Comparison of ENCODE assay signal across 21 cellular contexts in genomic region chr15:82126346-82126745, GRCh38.
DNase-seq lines count a peak whose midpoint lies in the region; TF ChIP-seq lines count a peak whose summit lies in the region.
"Had no signal": no experiment of that assay in that cellular context is flagged by ENCODE, and none has a peak within 500 bp of the region (broad histone marks: within the 10 kb centered on the region; RNA-seq: fewer than 3 reads in every experiment).

No MANE protein-coding gene starts in this region.

- peaks cover 5% of the 10 kb centered on the region for H3K36me3 Mint-ChIP-seq in chondrocyte (ENCODE audit: low read depth)

- in situ Hi-C loops in KBM-7 (cut with MboI; ENCODE audit: low pct_unique_long_range_greater_than_20kb, low sequenced_read_pairs), result no loop called here

- peaks cover 81% of the 10 kb centered on the region for H3K4me1 Mint-ChIP-seq in chondrocyte (ENCODE audit: low read depth)
- H3K4me1 Mint-ChIP-seq: B cell had no signal

- H3K27ac Mint-ChIP-seq in chondrocyte (ENCODE audit: unreplicated experiment), result peak overlapping the region; percentile 62
- H3K27ac Mint-ChIP-seq: B cell; CD4-positive, CD25-positive, alpha-beta regulatory T cell; CD8-positive, alpha-beta T cell; HFFc6 had no signal

- CTCF ChIA-PET in AG04450 (lab: Charles Lee), result interaction anchor here (2.2 to 2.3 kb wide), 2 partner anchors 14 to 18 kb away, joined by 9 to 10 read pairs; no protein-coding TSS in a partner anchor

- H3K9me3 Mint-ChIP-seq in chondrocyte (ENCODE audit: low read depth), result no peaks in the 10 kb centered on the region
- H3K9me3 Mint-ChIP-seq: CD4-positive, CD25-positive, alpha-beta regulatory T cell; CD8-positive, alpha-beta T cell; HFFc6 had no signal

- H3K4me3 ChIP-seq in AG04450 (ENCODE audit: low read depth, low read length), result no peak overlapping the region
- H3K4me3 ChIP-seq: BLaER1, GM12878, HAP-1 had no signal

- peak overlapping the region; percentile 23 for H3K27ac ChIP-seq in AG04450 (ENCODE audit: low read depth, low read length)
- H3K27ac ChIP-seq: 22Rv1, BLaER1, C4-2B had no signal

- H3K27me3 ChIP-seq in AG04450 (ENCODE audit: control insufficient read depth, insufficient read depth, low read length), result no peaks in the 10 kb centered on the region
- H3K27me3 ChIP-seq: BLaER1 had no signal

- no peaks in the 10 kb centered on the region for H3K27me3 Mint-ChIP-seq in chondrocyte (ENCODE audit: low read depth)
- H3K27me3 Mint-ChIP-seq: B cell; CD4-positive, CD25-positive, alpha-beta regulatory T cell had no signal

- TF ChIP-seq CTCF in AG04450 (IDR thresholded peaks at IDR 0.05; ENCODE audit: low read depth, low read length) (no peak), chondrocyte (IDR thresholded peaks at IDR 0.05) (no peak)

- no peak for DNase-seq in AG04450 (ENCODE audit: low read depth, low spot score)
- DNase-seq in M059J (ENCODE audit: low read depth), result peak; percentile 34
- DNase-seq in chondrocyte (ENCODE audit: low spot score), result no peak
- no peak for DNase-seq in NK-92 (lab: John Stamatoyannopoulos, UW; ENCODE audit: unreplicated experiment)
- DNase-seq in KBM-7, result no peak
- DNase-seq in activated naive CD4-positive, alpha-beta T cell treated with Interleukin-2 at 50 U/mL for 16 hours, result no peak
- DNase-seq: Caco-2; CD4-positive, CD25-positive, alpha-beta regulatory T cell; CD8-positive, alpha-beta T cell; DMS153; DND-41; EL; GDM1; GOT3; HFFc6 had no signal

- POLR2A ChIA-PET in AG04450 (lab: Yijun Ruan, JAX), result no interaction called here

- H3K4me3 Mint-ChIP-seq in chondrocyte (ENCODE audit: unreplicated experiment), result no peak overlapping the region
- H3K4me3 Mint-ChIP-seq: B cell; CD4-positive, CD25-positive, alpha-beta regulatory T cell; CD8-positive, alpha-beta T cell; HFFc6 had no signal

- no peaks in the 10 kb centered on the region for H3K9me3 ChIP-seq in AG04450 (ENCODE audit: control insufficient read depth, insufficient read depth, low read length)
- H3K9me3 ChIP-seq: BLaER1, Caco-2, HAP-1 had no signal
